In the genomic region with DNA sequence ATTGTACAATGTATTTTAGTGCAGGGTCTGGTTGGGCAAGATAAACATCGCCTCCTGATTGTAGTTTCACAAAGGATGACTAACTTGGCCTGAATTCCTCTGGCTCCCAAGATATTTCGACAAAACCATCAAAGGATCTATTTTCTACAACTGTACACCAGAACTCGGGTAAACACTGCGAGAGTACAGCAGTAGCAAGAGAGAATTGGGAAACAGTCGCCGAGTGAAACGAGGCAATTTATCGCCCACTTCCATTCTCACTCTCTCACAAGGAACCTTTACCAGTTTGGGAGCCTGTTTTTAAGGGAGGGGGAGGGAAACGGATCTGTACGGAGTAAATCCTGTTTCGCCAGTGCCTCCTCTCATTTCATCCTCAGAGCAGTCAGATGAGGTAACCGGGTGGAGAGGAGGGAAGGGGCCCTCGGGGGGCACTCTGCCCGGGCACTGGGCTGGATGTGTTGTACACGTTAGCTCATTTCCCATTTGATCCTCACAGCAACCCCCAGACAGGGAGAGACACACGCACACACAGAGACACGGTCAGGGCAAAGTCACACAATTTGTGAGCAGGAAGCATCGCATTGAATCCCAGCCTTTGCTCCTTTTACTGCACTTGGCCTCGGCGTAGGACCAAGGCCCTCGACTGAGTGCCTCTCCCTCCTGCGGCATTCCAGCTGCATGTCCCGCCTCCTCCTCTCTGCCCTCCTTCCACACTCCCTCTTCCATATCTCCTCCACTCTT, we compare ENCODE assay signal across 8 cellular contexts.
DNase-seq lines count a peak whose midpoint lies in the region; ATAC-seq and TF ChIP-seq lines count a peak whose summit lies in the region.

No MANE protein-coding gene starts in this region.

- H3K27me3 Mint-ChIP-seq in activated T-cell treated with anti-CD3 and anti-CD28 coated beads, Interleukin-2, amount 50 U/mL, for 24 hours, result peaks cover 3% of the 10 kb centered on the region

- H3K27ac ChIP-seq in HCT116 (ENCODE audit: low read depth, low read length), result no peak overlapping the region

- BruUV-seq in HCT116 (replicated peaks; lab: Mats Ljungman, UMichigan), result no TSS peak

- TF ChIP-seq CTCF in HCT116 (IDR thresholded peaks at IDR 0.05 in 2 of 3, conservative IDR thresholded peaks at IDR 0.05 in 1 of 3; ENCODE audit: borderline replicate concordance in 1 of 3, insufficient read depth in 1 of 3, low read depth in 2 of 3, low read length in 2 of 3), result no peak
- TF ChIP-seq CTCF in WI38 (IDR thresholded peaks at IDR 0.05; ENCODE audit: low read depth, low read length), result no peak

- CTCF ChIA-PET in HCT116 (lab: Charles Lee), result no interaction called here

- H3K27me3 ChIP-seq in HCT116 (ENCODE audit: insufficient read depth, low read length), result no peaks in the 10 kb centered on the region

- intact Hi-C loops in HCT116 (cut with micrococcal nuclease), result no loop called here
- intact Hi-C loops in Right ventricle myocardium superior (cut with DNase I), result no loop called here
- intact Hi-C loops in sciatic nerve (cut with DNase I), result no loop called here

- no peak for ATAC-seq in HCT116
- ATAC-seq in Right ventricle myocardium superior (ENCODE audit: poor library complexity), result peak; percentile 9
- ATAC-seq in sciatic nerve, result peak; percentile 78
- no peak for ATAC-seq in GM19467 (IDR thresholded peaks at IDR 0.05; ENCODE audit: unreplicated experiment)

- H3K9me2 ChIP-seq in HCT116 (ENCODE audit: insufficient read depth), result no peaks in the 10 kb centered on the region

- RAD21 ChIA-PET in HCT116 (lab: Charles Lee; ENCODE audit: low non-redundant PET in 1 of 2, low total read pairs in 2 of 2, uncharacterized antibody in 2 of 2, unreplicated experiment in 2 of 2), result no interaction called here

- no peak overlapping the region for H3K27ac Mint-ChIP-seq in activated T-cell treated with anti-CD3 and anti-CD28 coated beads, Interleukin-2, amount 50 U/mL, for 24 hours

- no peaks in the 10 kb centered on the region for H4K20me1 ChIP-seq in HCT116 (ENCODE audit: insufficient read depth)

- H3K36me3 Mint-ChIP-seq in activated T-cell treated with anti-CD3 and anti-CD28 coated beads, Interleukin-2, amount 50 U/mL, for 24 hours (ENCODE audit: low read depth), result no peaks in the 10 kb centered on the region

- no peak for TF ChIP-seq POLR2A in HCT116 (IDR thresholded peaks at IDR 0.05; ENCODE audit: borderline replicate concordance, extremely low read depth, insufficient read depth, insufficient read length)

- H3K4me3 ChIP-seq in HCT116 (replicated peaks in 1 of 2; ENCODE audit: low read depth in 1 of 2, low read length in 2 of 2) (no peak overlapping the region), WI38 (ENCODE audit: low read depth, low read length) (peak overlapping the region; percentile 45)

- H3K4me2 ChIP-seq in HCT116 (ENCODE audit: low read length), result no peak overlapping the region

- peak overlapping the region; percentile 52 for H2AFZ ChIP-seq in HCT116 (ENCODE audit: low read depth, low read length, poor library complexity, severe bottlenecking)

- POLR2A ChIA-PET in HCT116 (lab: Charles Lee), result no interaction called here

- no peaks in the 10 kb centered on the region for H3K36me3 ChIP-seq in HCT116 (ENCODE audit: control insufficient read depth in 1 of 2, insufficient read depth in 2 of 2, low read length in 2 of 2)

- no peak overlapping the region for H3K9ac ChIP-seq in HCT116 (ENCODE audit: low read length)

- H3K4me1 ChIP-seq in HCT116 (ENCODE audit: control insufficient read depth in 1 of 2, insufficient read depth in 2 of 2, low read length in 2 of 2), result peaks cover 12 to 21% of the 10 kb centered on the region in 2 experiments

- H3K79me2 ChIP-seq in HCT116 (ENCODE audit: insufficient read depth, low read length), result no peaks in the 10 kb centered on the region

- no peak overlapping the region for H3K4me3 Mint-ChIP-seq in activated T-cell treated with anti-CD3 and anti-CD28 coated beads, Interleukin-2, amount 50 U/mL, for 24 hours

- DNase-seq in HCT116 (ENCODE audit: low read depth, low spot score) (no peak), Right ventricle myocardium superior (no peak), sciatic nerve (ENCODE audit: low spot score) (peak; percentile 62), NCI-H146 treated with DMSO at 0.1 percent for 48 hours (lab: John Stamatoyannopoulos, UW; ENCODE audit: unreplicated experiment) (no peak), NCI-H748 treated with DMSO at 0.1 percent for 48 hours (lab: John Stamatoyannopoulos, UW) (no peak)
- no peak for DNase-seq in activated T-cell treated with anti-CD3 and anti-CD28 coated beads, Interleukin-2, amount 50 U/mL, for 24 hours

- TF ChIP-seq RAD21 in HCT116 (IDR thresholded peaks at IDR 0.05; ENCODE audit: low read depth), result no peak

- H3K9me3 Mint-ChIP-seq in activated T-cell treated with anti-CD3 and anti-CD28 coated beads, Interleukin-2, amount 50 U/mL, for 24 hours, result no peaks in the 10 kb centered on the region

- H3K9me3 ChIP-seq in HCT116 (ENCODE audit: control insufficient read depth in 1 of 2, insufficient read depth in 1 of 2, low read depth in 1 of 2, low read length in 2 of 2), result no peaks in the 10 kb centered on the region

- peaks cover 14% of the 10 kb centered on the region for H3K4me1 Mint-ChIP-seq in activated T-cell treated with anti-CD3 and anti-CD28 coated beads, Interleukin-2, amount 50 U/mL, for 24 hours (ENCODE audit: low read depth)

TF ChIP-seq in HCT116, 20 proteins besides CTCF, POLR2A, EP300 and RAD21:
- TF ChIP-seq, protein P1, sequence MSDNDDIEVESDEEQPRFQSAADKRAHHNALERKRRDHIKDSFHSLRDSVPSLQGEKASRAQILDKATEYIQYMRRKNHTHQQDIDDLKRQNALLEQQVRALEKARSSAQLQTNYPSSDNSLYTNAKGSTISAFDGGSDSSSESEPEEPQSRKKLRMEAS (IDR thresholded peaks at IDR 0.05), result no peak
- TF ChIP-seq EZH2 (IDR thresholded peaks at IDR 0.05) (no peak), CEBPB (IDR thresholded peaks at IDR 0.05; ENCODE audit: low read depth) (no peak), SRF (IDR thresholded peaks at IDR 0.05; ENCODE audit: low read depth) (no peak)
- TF ChIP-seq, protein P2, sequence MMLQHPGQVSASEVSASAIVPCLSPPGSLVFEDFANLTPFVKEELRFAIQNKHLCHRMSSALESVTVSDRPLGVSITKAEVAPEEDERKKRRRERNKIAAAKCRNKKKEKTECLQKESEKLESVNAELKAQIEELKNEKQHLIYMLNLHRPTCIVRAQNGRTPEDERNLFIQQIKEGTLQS (IDR thresholded peaks at IDR 0.05), result no peak
- TF ChIP-seq, protein P3, sequence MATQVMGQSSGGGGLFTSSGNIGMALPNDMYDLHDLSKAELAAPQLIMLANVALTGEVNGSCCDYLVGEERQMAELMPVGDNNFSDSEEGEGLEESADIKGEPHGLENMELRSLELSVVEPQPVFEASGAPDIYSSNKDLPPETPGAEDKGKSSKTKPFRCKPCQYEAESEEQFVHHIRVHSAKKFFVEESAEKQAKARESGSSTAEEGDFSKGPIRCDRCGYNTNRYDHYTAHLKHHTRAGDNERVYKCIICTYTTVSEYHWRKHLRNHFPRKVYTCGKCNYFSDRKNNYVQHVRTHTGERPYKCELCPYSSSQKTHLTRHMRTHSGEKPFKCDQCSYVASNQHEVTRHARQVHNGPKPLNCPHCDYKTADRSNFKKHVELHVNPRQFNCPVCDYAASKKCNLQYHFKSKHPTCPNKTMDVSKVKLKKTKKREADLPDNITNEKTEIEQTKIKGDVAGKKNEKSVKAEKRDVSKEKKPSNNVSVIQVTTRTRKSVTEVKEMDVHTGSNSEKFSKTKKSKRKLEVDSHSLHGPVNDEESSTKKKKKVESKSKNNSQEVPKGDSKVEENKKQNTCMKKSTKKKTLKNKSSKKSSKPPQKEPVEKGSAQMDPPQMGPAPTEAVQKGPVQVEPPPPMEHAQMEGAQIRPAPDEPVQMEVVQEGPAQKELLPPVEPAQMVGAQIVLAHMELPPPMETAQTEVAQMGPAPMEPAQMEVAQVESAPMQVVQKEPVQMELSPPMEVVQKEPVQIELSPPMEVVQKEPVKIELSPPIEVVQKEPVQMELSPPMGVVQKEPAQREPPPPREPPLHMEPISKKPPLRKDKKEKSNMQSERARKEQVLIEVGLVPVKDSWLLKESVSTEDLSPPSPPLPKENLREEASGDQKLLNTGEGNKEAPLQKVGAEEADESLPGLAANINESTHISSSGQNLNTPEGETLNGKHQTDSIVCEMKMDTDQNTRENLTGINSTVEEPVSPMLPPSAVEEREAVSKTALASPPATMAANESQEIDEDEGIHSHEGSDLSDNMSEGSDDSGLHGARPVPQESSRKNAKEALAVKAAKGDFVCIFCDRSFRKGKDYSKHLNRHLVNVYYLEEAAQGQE (IDR thresholded peaks at IDR 0.05; ENCODE audit: low read depth), result no peak
TF ChIP-seq in HCT116: peak in this region for 0.

Comparison
In these comparisons a context has a peak if more than half of its experiments do, and no peak if none do; other contexts are left out.
1. ATAC-seq: peak in Right ventricle myocardium superior (single experiment) and sciatic nerve (single experiment); none in HCT116 (single experiment) and GM19467 (single experiment).